Comparison of ENCODE assay signal across 8 cellular contexts in genomic region chrX:14872355-14872754, GRCh38. TPM values are rescaled to one million over a fixed set of nuclear protein-coding genes. Genes with fewer than 3 reads are reported as not detected.
DNase-seq lines count a peak whose midpoint lies in the region; ATAC-seq and TF ChIP-seq lines count a peak whose summit lies in the region.

No MANE protein-coding gene starts in this region.

- intact Hi-C loops in OCI-LY7 (cut with micrococcal nuclease; ENCODE audit: unreplicated experiment) = loop anchor here (10.0 kb wide), 2 partner anchors 922 to 1118 kb away; partner anchors contain the start of gene ZRSR2
- intact Hi-C loops in psoas muscle (cut with DNase I) = no loop called here

- peak overlapping the region; percentile 64; the same call in 1 of the 2 replicates for H2AFZ ChIP-seq in OCI-LY7 (ENCODE audit: low read length)

- H3K4me1 ChIP-seq in OCI-LY7 (ENCODE audit: insufficient read depth, low read length, poor library complexity, severe bottlenecking) (peaks cover 10% of the 10 kb centered on the region), psoas muscle (no peaks in the 10 kb centered on the region)

- H3K27ac ChIP-seq in OCI-LY7 (ENCODE audit: low read depth, low read length, poor library complexity, severe bottlenecking) (peak overlapping the region; percentile 49), psoas muscle (no peak overlapping the region)

- H3K27me3 ChIP-seq in psoas muscle (ENCODE audit: insufficient read depth in 3 of 3, low read length in 2 of 3) = no peaks in the 10 kb centered on the region

- no peak for ATAC-seq in psoas muscle

- H3K4me3 ChIP-seq in GM12864 (ENCODE audit: low read depth, low read length) = peak overlapping the region; percentile 64
- H3K4me3 ChIP-seq in OCI-LY7 (ENCODE audit: low read depth, low read length, poor library complexity, severe bottlenecking) = peak overlapping the region; percentile 88
- H3K4me3 ChIP-seq in epithelial cell of esophagus (ENCODE audit: low read length) = peak overlapping the region; percentile 69
- peak overlapping the region; percentile 79 for H3K4me3 ChIP-seq in psoas muscle

- H3K79me2 ChIP-seq in OCI-LY7 (ENCODE audit: insufficient read depth, low read depth, low read length) = peaks cover 65% of the 10 kb centered on the region

- no peaks in the 10 kb centered on the region for H4K20me1 ChIP-seq in OCI-LY7 (ENCODE audit: insufficient read depth, low read length)

- no peak for TF ChIP-seq CTCF in GM12864 (IDR thresholded peaks at IDR 0.05; ENCODE audit: low read depth, low read length, missing control alignments)
- TF ChIP-seq CTCF in OCI-LY7 (conservative IDR thresholded peaks at IDR 0.05; ENCODE audit: low read length) = no peak
- no peak for TF ChIP-seq CTCF in epithelial cell of esophagus (IDR thresholded peaks at IDR 0.05; ENCODE audit: insufficient read depth, low read depth, low read length, missing control alignments)
- no peak for TF ChIP-seq CTCF in psoas muscle (IDR thresholded peaks at IDR 0.05)

- H3K36me3 ChIP-seq in OCI-LY7 (ENCODE audit: insufficient read depth, low read length) (peaks cover 19% of the 10 kb centered on the region), psoas muscle (ENCODE audit: insufficient read depth in 1 of 2, low read depth in 1 of 2) (no peaks in the 10 kb centered on the region)

- H3K4me2 ChIP-seq in OCI-LY7 (ENCODE audit: low read length) = peak overlapping the region; percentile 83

- BruUV-seq in OCI-LY7 (replicated peaks; lab: Mats Ljungman, UMichigan) = no TSS peak

- CTCF ChIA-PET in OCI-LY7 (lab: Charles Lee; ENCODE audit: unreplicated experiment) (interaction anchor here (0.6 kb wide), 1 partner anchor 192 kb away, joined by 3 read pairs; no protein-coding TSS in a partner anchor), HEK293T (lab: Yijun Ruan, JAX) (no interaction called here)

- POLR2A ChIA-PET in OCI-LY7 (lab: Charles Lee) = interaction anchor here (1.0 kb wide), 1 partner anchor 11 kb away, joined by 3 read pairs; no protein-coding TSS in a partner anchor
- POLR2A ChIA-PET in HEK293T (lab: Yijun Ruan, JAX) = no interaction called here

- H3K9me2 ChIP-seq in OCI-LY7 (ENCODE audit: insufficient read depth, low read length) = no peaks in the 10 kb centered on the region

- DNase-seq in GM12864 (ENCODE audit: low read depth) = no peak
- DNase-seq in OCI-LY7 (ENCODE audit: low spot score) = peak; percentile 29
- no peak for DNase-seq in epithelial cell of esophagus (ENCODE audit: low read depth)
- no peak for DNase-seq in psoas muscle
- no peak for DNase-seq in HEK293T (ENCODE audit: extremely low spot score)
- no peak for DNase-seq in activated CD8-positive, alpha-beta memory T cell treated with anti-CD3 and anti-CD28 coated beads for 24 hours
- DNase-seq in activated CD4-positive, CD25-positive, alpha-beta regulatory T cell treated with anti-CD3 and anti-CD28 coated beads, Interleukin-2, amount 50 U/mL, for 72 hours = no peak
- no peak for DNase-seq in DMS79 treated with DMSO at 0.1 percent for 48 hours (lab: John Stamatoyannopoulos, UW)

- H3K9me3 ChIP-seq in OCI-LY7 (ENCODE audit: low read length) = peaks cover 2% of the 10 kb centered on the region; the same call in 1 of the 2 replicates
- H3K9me3 ChIP-seq in psoas muscle = peaks cover 7% of the 10 kb centered on the region

- 12 to 41% (median 13%) methylated on average over 7 of the region's 7 CpGs for WGBS in psoas muscle, 3 donors

TF ChIP-seq in HEK293T, 16 proteins besides CTCF, POLR2A, EP300 and RAD21:
- TF ChIP-seq LEF1 (IDR thresholded peaks at IDR 0.05; ENCODE audit: borderline replicate concordance) (no peak), ZNF384 (IDR thresholded peaks at IDR 0.05) (no peak), FOXK2 (IDR thresholded peaks at IDR 0.05) (no peak), SUZ12 (IDR thresholded peaks at IDR 0.05) (no peak), FOXM1 (IDR thresholded peaks at IDR 0.05; ENCODE audit: borderline replicate concordance) (no peak), CTBP1 (IDR thresholded peaks at IDR 0.05; ENCODE audit: borderline replicate concordance) (no peak), TARDBP (IDR thresholded peaks at IDR 0.05) (no peak), ELF4 (IDR thresholded peaks at IDR 0.05) (no peak), SP1 (IDR thresholded peaks at IDR 0.05) (no peak)

RNA-seq across cellular contexts. Expression of gene FANCB, which starts 0.5 kb away (rescaled TPM):
- total RNA-seq in OCI-LY7 (2014; rRNA removed; shearing (Covaris generic)) = 15.2 TPM in 2 replicates
- total RNA-seq in OCI-LY7 (2022) = 23.7 and 24.8 TPM in 2 replicates
- under 1 TPM; 0.11 to 0.32 (median 0.19) TPM for total RNA-seq in psoas muscle
- under 1 TPM; 0.11 to 0.40 (median 0.20) TPM for polyA plus RNA-seq in psoas muscle

RNA-seq across cellular contexts. Expression of gene MOSPD2, which starts 0.9 kb away (rescaled TPM):
- 8.0 and 8.8 TPM in 2 replicates for total RNA-seq in OCI-LY7 (2014; rRNA removed; shearing (Covaris generic))
- 10.1 and 11.3 TPM in 2 replicates for total RNA-seq in OCI-LY7 (2022)
- 1 to 10 TPM; 2.2 to 3.5 (median 3.3) TPM for total RNA-seq in psoas muscle
- 1 to 10 TPM; 1.2 to 2.3 (median 1.6) TPM for polyA plus RNA-seq in psoas muscle

Comparison
In these comparisons a context has a peak if more than half of its experiments do, and no peak if none do; other contexts are left out.
1. RNA of gene FANCB, which starts 0.5 kb away (total RNA-seq): 15.2 to 24.8 TPM in OCI-LY7; 0.11 to 0.32 TPM in psoas muscle; every median in the first group is over 10 times any median in the second.
2. Peak in every context shown above with its lines, with median percentiles within 50 percentile points of each other: H3K4me3 ChIP-seq.